In the genomic region with DNA sequence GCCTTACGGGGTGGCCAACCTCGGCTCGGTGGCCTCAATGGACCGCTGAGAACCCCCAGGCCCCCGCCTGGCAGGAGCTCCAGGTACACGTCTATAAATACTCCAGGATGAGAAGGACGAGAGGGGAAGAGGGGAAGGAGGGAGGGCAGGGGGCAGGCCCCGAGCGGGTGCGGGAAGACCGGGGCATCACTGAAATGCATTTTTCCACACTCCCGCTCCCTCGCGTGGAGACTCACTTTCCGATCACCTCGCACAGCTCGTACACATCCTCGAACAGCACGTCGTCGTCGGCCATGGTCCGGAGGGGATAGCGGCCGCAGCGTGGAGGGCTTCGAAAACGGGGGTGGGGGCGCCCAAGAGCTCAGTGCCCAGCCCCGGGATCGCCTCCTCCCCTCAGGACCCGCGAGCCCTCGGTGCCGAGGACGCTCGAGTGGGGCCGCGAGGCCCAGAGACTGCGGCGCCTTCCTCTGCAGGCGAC, we compare ENCODE assay signal across 1 cellular context.
TF ChIP-seq lines count a peak whose summit lies in the region.

No MANE protein-coding gene starts in this region.

TF ChIP-seq in H1, 55 proteins besides CTCF, POLR2A, EP300 and RAD21 (continued from another document):
- TF ChIP-seq RBBP5 (IDR thresholded peaks at IDR 0.05; ENCODE audit: borderline replicate concordance, low read depth, low read length) = peak; percentile 59; the same call in 1 of the 2 replicates
- no peak for TF ChIP-seq CREB1 (IDR thresholded peaks at IDR 0.05)
- TF ChIP-seq, protein P1, sequence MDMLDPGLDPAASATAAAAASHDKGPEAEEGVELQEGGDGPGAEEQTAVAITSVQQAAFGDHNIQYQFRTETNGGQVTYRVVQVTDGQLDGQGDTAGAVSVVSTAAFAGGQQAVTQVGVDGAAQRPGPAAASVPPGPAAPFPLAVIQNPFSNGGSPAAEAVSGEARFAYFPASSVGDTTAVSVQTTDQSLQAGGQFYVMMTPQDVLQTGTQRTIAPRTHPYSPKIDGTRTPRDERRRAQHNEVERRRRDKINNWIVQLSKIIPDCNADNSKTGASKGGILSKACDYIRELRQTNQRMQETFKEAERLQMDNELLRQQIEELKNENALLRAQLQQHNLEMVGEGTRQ (IDR thresholded peaks at IDR 0.05; ENCODE audit: low read length) = no peak
- TF ChIP-seq CEBPB (IDR thresholded peaks at IDR 0.05; ENCODE audit: low read depth, low read length) = no peak
- no peak for TF ChIP-seq SP1 (IDR thresholded peaks at IDR 0.05; ENCODE audit: low read depth, low read length)
